26 cellular contexts compared by ENCODE assay signal in genomic region chr2:40120957-40121356, GRCh38.
A peak's percentile ranks its signal among the peaks of the same experiment; 100 is the strongest.
DNase-seq lines count a peak whose midpoint lies in the region; ATAC-seq, FAIRE-seq and TF ChIP-seq lines count a peak whose summit lies in the region.
"Had no signal": no experiment of that assay in that cellular context is flagged by ENCODE, and none has a peak within 500 bp of the region (broad histone marks: within the 10 kb centered on the region; RNA-seq: fewer than 3 reads in every experiment).

No MANE protein-coding gene starts in this region.

- H3K4me3 ChIP-seq in GM23338 (no peak overlapping the region), MM.1S (ENCODE audit: low read length) (no peak overlapping the region), H1 (ENCODE audit: extremely low read depth in 1 of 4, insufficient read depth in 2 of 4, low read depth in 3 of 4, low read length in 4 of 4) (no peak overlapping the region), uterus (no peak overlapping the region), prostate gland (no peak overlapping the region)
- H3K4me3 ChIP-seq: A549; BLaER1 treated with 17β-estradiol and CSF1 and Interleukin-3, amounts not matched to agents 10 nM and 100 nM had no signal

- TF ChIP-seq POLR2A in H1 (IDR thresholded peaks at IDR 0.05; ENCODE audit: control extremely low read depth in 1 of 2, low read depth in 2 of 2, low read length in 2 of 2) (no peak), uterus (IDR thresholded peaks at IDR 0.05) (no peak), prostate gland (IDR thresholded peaks at IDR 0.05) (no peak)

- H3K23me2 ChIP-seq in H1 (ENCODE audit: low read depth, low read length), result no peaks in the 10 kb centered on the region

- 82% methylated on average over 5 of the region's 5 CpGs; no CpG with 5 or more reads in 1 of the 2 experiments for WGBS in H1 (ENCODE audit: extremely low coverage in 1 of 2, insufficient coverage in 1 of 2, insufficient read length in 1 of 2, insufficient replicate concordance in 2 of 2, low coverage in 1 of 2, low lambda C conversion rate in 2 of 2, missing lambda C conversion rate in 1 of 2), 2 experiments
- 93% methylated on average over 5 of the region's 5 CpGs for WGBS in prostate gland

- H3K23ac ChIP-seq in H1 (ENCODE audit: insufficient read length), result no peak overlapping the region

- no peak overlapping the region for H4K91ac ChIP-seq in H1 (replicated peaks; ENCODE audit: insufficient read length, low read length)

- H3K79me2 ChIP-seq in GM23338 (replicated peaks; ENCODE audit: insufficient read depth) (no peaks in the 10 kb centered on the region), MM.1S (ENCODE audit: low read length) (no peaks in the 10 kb centered on the region), H1 (ENCODE audit: control insufficient read depth in 1 of 2, insufficient read depth in 2 of 2, low read length in 2 of 2) (no peaks in the 10 kb centered on the region)

- H2AFZ ChIP-seq in GM23338 (0 out of 2 replicates have a peak overlapping the region, but pooled peaks have one; percentile 9), MM.1S (ENCODE audit: low read length) (no peak overlapping the region), H1 (ENCODE audit: low read length) (0 out of 2 replicates have a peak overlapping the region, but pooled peaks have one; percentile 13)

- H3K9me3 ChIP-seq in MM.1S (replicated peaks; ENCODE audit: insufficient read depth, low read length) (no peaks in the 10 kb centered on the region), H1 (ENCODE audit: insufficient read depth in 2 of 2, low read depth in 1 of 2, low read length in 1 of 2) (no peaks in the 10 kb centered on the region), uterus (no peaks in the 10 kb centered on the region), prostate gland (no peaks in the 10 kb centered on the region)
- H3K9me3 ChIP-seq: A549; BE2C; BLaER1 treated with 17β-estradiol and CSF1 and Interleukin-3, amounts not matched to agents 10 nM and 100 nM had no signal

- H3K27me3 ChIP-seq in GM23338 (ENCODE audit: insufficient read depth), result no peaks in the 10 kb centered on the region
- no peaks in the 10 kb centered on the region for H3K27me3 ChIP-seq in MM.1S (replicated peaks; ENCODE audit: insufficient read depth, low read length)
- H3K27me3 ChIP-seq in H1 (replicated peaks in 1 of 4; ENCODE audit: control insufficient read depth in 3 of 4, extremely low read depth in 1 of 4, insufficient read depth in 3 of 4, low read length in 3 of 4), result no peaks in the 10 kb centered on the region
- no peaks in the 10 kb centered on the region for H3K27me3 ChIP-seq in uterus
- no peaks in the 10 kb centered on the region for H3K27me3 ChIP-seq in prostate gland (replicated peaks; ENCODE audit: insufficient read depth)
- H3K27me3 ChIP-seq: BE2C; BLaER1 treated with 17β-estradiol and CSF1 and Interleukin-3, amounts not matched to agents 10 nM and 100 nM had no signal

- no peak for ATAC-seq in GM23338
- ATAC-seq: A549 had no signal

- no peak for TF ChIP-seq RAD21 in H1 (IDR thresholded peaks at IDR 0.05 in 1 of 2, conservative IDR thresholded peaks at IDR 0.05 in 1 of 2; ENCODE audit: low read depth in 2 of 2, low read length in 2 of 2)

- H3K9me3 Mint-ChIP-seq in GM23338, result no peaks in the 10 kb centered on the region
- no peaks in the 10 kb centered on the region for H3K9me3 Mint-ChIP-seq in osteocyte (ENCODE audit: unreplicated experiment)
- H3K9me3 Mint-ChIP-seq: CD14-positive monocyte; CD4-positive, alpha-beta T cell had no signal

- H2BK15ac ChIP-seq in H1 (ENCODE audit: low read length), result no peak overlapping the region

- H4K8ac ChIP-seq in H1 (ENCODE audit: extremely low read depth, insufficient read depth, low read length), result no peak overlapping the region

- TF ChIP-seq EP300 in H1 (IDR thresholded peaks at IDR 0.05; ENCODE audit: borderline replicate concordance in 1 of 2, low read depth in 2 of 2, low read length in 2 of 2), result no peak

- DNase-seq in GM23338 (ENCODE audit: low spot score), result no peak
- peak; percentile 23 for DNase-seq in MM.1S
- DNase-seq in H1 (ENCODE audit: low read depth in 1 of 2, low spot score in 2 of 2), result no peak
- no peak for DNase-seq in uterus
- DNase-seq in prostate gland (ENCODE audit: low spot score), result no peak
- DNase-seq in NK-92 treated with Interleukin-12 subunit alpha and Interleukin-12 subunit beta, amount 100 ng/mL, for 24 hours (lab: John Stamatoyannopoulos, UW), result no peak
- DNase-seq in osteocyte (ENCODE audit: extremely low spot score, unreplicated experiment), result no peak
- DNase-seq: 8988T; ACHN; AML-193; BE2C; Calu3; CD4-positive, alpha-beta T cell; CD8-positive, alpha-beta memory T cell; COR-L47; DMS79 treated with DMSO at 0.1 percent for 48 hours; GF-D8; GOT3; H7; HCEC 1CT had no signal

- no peak overlapping the region for H3K14ac ChIP-seq in H1 (ENCODE audit: insufficient read length)

- no peak overlapping the region for H3K4me2 ChIP-seq in GM23338
- no peak overlapping the region for H3K4me2 ChIP-seq in MM.1S (ENCODE audit: low read depth, low read length)
- no peak overlapping the region for H3K4me2 ChIP-seq in H1 (ENCODE audit: insufficient read depth in 1 of 2, low read depth in 2 of 2, low read length in 2 of 2)
- H3K4me2 ChIP-seq: A549; BLaER1 treated with 17β-estradiol and CSF1 and Interleukin-3, amounts not matched to agents 10 nM and 100 nM had no signal

- no peaks in the 10 kb centered on the region for H3K4me1 Mint-ChIP-seq in GM23338
- H3K4me1 Mint-ChIP-seq in osteocyte (ENCODE audit: unreplicated experiment), result peaks cover 17% of the 10 kb centered on the region
- H3K4me1 Mint-ChIP-seq: CD14-positive monocyte; CD8-positive, alpha-beta memory T cell had no signal

- H2BK12ac ChIP-seq in H1 (ENCODE audit: low read depth, low read length), result no peak overlapping the region

- no peak overlapping the region for H2BK5ac ChIP-seq in H1 (ENCODE audit: low read depth, low read length)

- H3K9ac ChIP-seq in MM.1S (ENCODE audit: low read length) (no peak overlapping the region), H1 (replicated peaks in 1 of 4; ENCODE audit: extremely low read depth in 1 of 4, low read depth in 3 of 4, low read length in 3 of 4) (no peak overlapping the region)
- H3K9ac ChIP-seq: BLaER1 treated with 17β-estradiol and CSF1 and Interleukin-3, amounts not matched to agents 10 nM and 100 nM had no signal

- TF ChIP-seq CTCF in GM23338 (conservative IDR thresholded peaks at IDR 0.05; ENCODE audit: low read depth in 2 of 2), result no peak
- TF ChIP-seq CTCF in MM.1S (IDR thresholded peaks at IDR 0.05; ENCODE audit: low read length), result no peak
- TF ChIP-seq CTCF in VCaP (conservative IDR thresholded peaks at IDR 0.05), result no peak
- no peak for TF ChIP-seq CTCF in H1 (IDR thresholded peaks at IDR 0.05; ENCODE audit: control extremely low read depth in 1 of 3, insufficient read depth in 1 of 3, low read depth in 1 of 3, low read length in 3 of 3)
- TF ChIP-seq CTCF in uterus (IDR thresholded peaks at IDR 0.05), result no peak
- no peak for TF ChIP-seq CTCF in prostate gland (IDR thresholded peaks at IDR 0.05)
- TF ChIP-seq CTCF in osteocyte (IDR thresholded peaks at IDR 0.05), result no peak

- no peaks in the 10 kb centered on the region for H3K9me2 ChIP-seq in GM23338 (ENCODE audit: insufficient read depth)
- H3K9me2 ChIP-seq in MM.1S (replicated peaks; ENCODE audit: insufficient read depth, low read length), result no peaks in the 10 kb centered on the region

- no peak overlapping the region for H3K27ac ChIP-seq in GM23338 (ENCODE audit: low read depth)
- no peak overlapping the region for H3K27ac ChIP-seq in MM.1S (ENCODE audit: low read length)
- peak overlapping the region; percentile 41 for H3K27ac ChIP-seq in VCaP
- H3K27ac ChIP-seq in H1 (ENCODE audit: low read depth, low read length), result no peak overlapping the region
- no peak overlapping the region for H3K27ac ChIP-seq in uterus
- H3K27ac ChIP-seq in prostate gland, result no peak overlapping the region
- H3K27ac ChIP-seq: A549; BLaER1 treated with 17β-estradiol and CSF1 and Interleukin-3, amounts not matched to agents 10 nM and 100 nM had no signal

- CTCF ChIA-PET in H1 (lab: Charles Lee; ENCODE audit: partially characterized antibody), result interaction anchor here (0.8 to 0.9 kb wide), 2 partner anchors 19 to 42 kb away, joined by 3 read pairs; no protein-coding TSS in a partner anchor

- no peak overlapping the region for H2BK20ac ChIP-seq in H1 (ENCODE audit: low read length)

- H3F3A ChIP-seq in GM23338 (replicated peaks; ENCODE audit: low read depth), result no peaks in the 10 kb centered on the region
- H3F3A ChIP-seq in MM.1S (ENCODE audit: insufficient read depth, low read length), result no peaks in the 10 kb centered on the region

- H3K4ac ChIP-seq in H1 (replicated peaks; ENCODE audit: insufficient read length, low read depth, low read length), result no peak overlapping the region

- H4K20me1 ChIP-seq in GM23338 (replicated peaks; ENCODE audit: insufficient read depth), result no peaks in the 10 kb centered on the region
- H4K20me1 ChIP-seq in MM.1S (ENCODE audit: insufficient read depth, low read length), result no peaks in the 10 kb centered on the region
- no peaks in the 10 kb centered on the region for H4K20me1 ChIP-seq in H1 (replicated peaks in 1 of 2; ENCODE audit: control insufficient read depth in 1 of 2, insufficient read depth in 2 of 2, low read length in 2 of 2)
- H4K20me1 ChIP-seq: BLaER1 treated with 17β-estradiol and CSF1 and Interleukin-3, amounts not matched to agents 10 nM and 100 nM had no signal

- no peaks in the 10 kb centered on the region for H3K4me1 ChIP-seq in GM23338 (ENCODE audit: insufficient read depth)
- no peaks in the 10 kb centered on the region for H3K4me1 ChIP-seq in MM.1S (ENCODE audit: low read length)
- H3K4me1 ChIP-seq in H1 (replicated peaks in 1 of 4; ENCODE audit: control insufficient read depth in 3 of 4, insufficient read depth in 4 of 4, low read length in 3 of 4), result no peaks in the 10 kb centered on the region
- no peaks in the 10 kb centered on the region for H3K4me1 ChIP-seq in uterus
- no peaks in the 10 kb centered on the region for H3K4me1 ChIP-seq in prostate gland (replicated peaks)
- H3K4me1 ChIP-seq: A549, BE2C had no signal

- H3K27ac Mint-ChIP-seq in GM23338, result 0 out of 2 replicates have a peak overlapping the region, but pooled peaks have one; percentile 18
- no peak overlapping the region for H3K27ac Mint-ChIP-seq in osteocyte (ENCODE audit: unreplicated experiment)
- H3K27ac Mint-ChIP-seq: CD14-positive monocyte; CD4-positive, alpha-beta T cell; CD8-positive, alpha-beta memory T cell had no signal

- intact Hi-C loops in uterus (cut with DNase I; ENCODE audit: low total_unique reads) (no loop called here), prostate gland (cut with DNase I) (no loop called here)

- no peak for FAIRE-seq in H1 (lab: Jason Lieb, UNC)
- FAIRE-seq: A549, GM12891, GM18507 had no signal

- H3K36me3 Mint-ChIP-seq in GM23338 (ENCODE audit: low read depth), result no peaks in the 10 kb centered on the region
- no peaks in the 10 kb centered on the region for H3K36me3 Mint-ChIP-seq in osteocyte (ENCODE audit: unreplicated experiment)
- H3K36me3 Mint-ChIP-seq: CD8-positive, alpha-beta memory T cell had no signal

- H3K4me3 Mint-ChIP-seq in GM23338 (no peak overlapping the region), osteocyte (ENCODE audit: unreplicated experiment) (no peak overlapping the region)
- H3K4me3 Mint-ChIP-seq: CD14-positive monocyte; CD4-positive, alpha-beta T cell; CD8-positive, alpha-beta memory T cell had no signal

- no peak overlapping the region for H3K18ac ChIP-seq in H1 (ENCODE audit: extremely low read depth, low read length)

- H3K36me3 ChIP-seq in GM23338 (ENCODE audit: insufficient read depth), result no peaks in the 10 kb centered on the region
- no peaks in the 10 kb centered on the region for H3K36me3 ChIP-seq in MM.1S (replicated peaks; ENCODE audit: insufficient read depth, low read length)
- H3K36me3 ChIP-seq in H1 (ENCODE audit: control insufficient read depth in 2 of 4, insufficient read depth in 4 of 4, low read length in 3 of 4), result no peaks in the 10 kb centered on the region
- H3K36me3 ChIP-seq in uterus, result no peaks in the 10 kb centered on the region
- H3K36me3 ChIP-seq in prostate gland, result no peaks in the 10 kb centered on the region
- H3K36me3 ChIP-seq: BE2C had no signal

- no peak overlapping the region for H3K56ac ChIP-seq in H1 (replicated peaks; ENCODE audit: insufficient read length, low read depth, low read length)

- H3K79me1 ChIP-seq in H1 (ENCODE audit: low read depth, low read length), result no peaks in the 10 kb centered on the region

- no peaks in the 10 kb centered on the region for H3K27me3 Mint-ChIP-seq in GM23338 (ENCODE audit: insufficient read depth, low read depth, poor library complexity)
- H3K27me3 Mint-ChIP-seq in osteocyte (ENCODE audit: unreplicated experiment), result no peaks in the 10 kb centered on the region
- H3K27me3 Mint-ChIP-seq: CD4-positive, alpha-beta T cell; CD8-positive, alpha-beta memory T cell had no signal

- no peak overlapping the region for H4K5ac ChIP-seq in H1 (ENCODE audit: insufficient read length, low read depth, low read length)

- no peak overlapping the region for H2AK5ac ChIP-seq in H1 (ENCODE audit: low read depth, low read length)

- POLR2A ChIA-PET in H1 (lab: Charles Lee; ENCODE audit: partially characterized antibody), result no interaction called here

- H2BK120ac ChIP-seq in H1 (replicated peaks; ENCODE audit: low read depth, low read length), result no peak overlapping the region
